Comparison of ENCODE assay signal across 20 cellular contexts in the genomic region with DNA sequence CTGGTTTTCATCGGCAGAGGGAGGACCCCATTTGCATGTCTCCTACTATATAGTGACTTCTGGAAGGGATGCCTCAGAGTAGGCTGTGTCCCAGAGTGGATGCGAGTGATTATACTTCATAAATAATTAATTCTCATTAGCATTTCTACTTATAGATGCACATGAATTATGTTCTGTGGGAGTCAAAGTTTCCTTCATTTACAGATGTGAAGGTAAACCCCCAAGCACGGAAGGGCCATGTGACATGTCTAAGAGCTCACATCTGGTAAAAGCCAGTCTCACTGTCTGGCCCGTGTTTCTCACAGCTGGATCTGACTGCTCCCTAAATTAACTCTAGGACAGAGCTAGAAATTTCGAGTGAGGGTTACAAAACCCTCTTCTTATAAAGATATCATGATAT.
DNase-seq lines count a peak whose midpoint lies in the region; ATAC-seq, FAIRE-seq and TF ChIP-seq lines count a peak whose summit lies in the region.
"Had no signal": no experiment of that assay in that cellular context is flagged by ENCODE, and none has a peak within 500 bp of the region (broad histone marks: within the 10 kb centered on the region; RNA-seq: fewer than 3 reads in every experiment).

No MANE protein-coding gene starts in this region.

- CTCF ChIA-PET in Caco-2 (lab: Charles Lee) (no interaction called here), GM12878 (lab: Yijun Ruan, JAX) (interaction anchor here (1.0 kb wide), 1 partner anchor 66 kb away, joined by 3 read pairs; no protein-coding TSS in a partner anchor)

- H3K4me3 ChIP-seq in Caco-2 (ENCODE audit: low read depth, low read length) (no peak overlapping the region), GM12878 (no peak overlapping the region)
- H3K4me3 ChIP-seq: A549; BLaER1 treated with 17β-estradiol and CSF1 and Interleukin-3, amounts not matched to agents 10 nM and 100 nM had no signal

- intact Hi-C loops in Caco-2 (cut with micrococcal nuclease; ENCODE audit: unreplicated experiment) (no loop called here), GM12878 (cut with micrococcal nuclease; ENCODE audit: unreplicated experiment) (loop anchor here (5.0 kb wide), 1 partner anchor 349 kb away; no protein-coding TSS in a partner anchor)

- no peak overlapping the region for H3K4me3 Mint-ChIP-seq in Caco-2 (ENCODE audit: unreplicated experiment)
- no peak overlapping the region for H3K4me3 Mint-ChIP-seq in stimulated activated naive B cell treated with anti-CD40 and anti-IgM and Interleukin-4, amounts not matched to agents 10 μg/mL and 1 μg/mL and 100 μg/mL, for 72 hours
- no peak overlapping the region for H3K4me3 Mint-ChIP-seq in HFFc6
- H3K4me3 Mint-ChIP-seq: B cell; CD4-positive, alpha-beta T cell; CD8-positive, alpha-beta T cell had no signal

- H3K27ac ChIP-seq in KOPT-K1 (ENCODE audit: low read depth, low read length, poor library complexity, severe bottlenecking) (peak overlapping the region; percentile 63), GM12878 (ENCODE audit: control insufficient read depth, insufficient read depth) (no peak overlapping the region)
- H3K27ac ChIP-seq: 22Rv1; A549; BLaER1 treated with 17β-estradiol and CSF1 and Interleukin-3, amounts not matched to agents 10 nM and 100 nM; C4-2B had no signal

- POLR2A ChIA-PET in Caco-2 (lab: Charles Lee): no interaction called here
- POLR2A ChIA-PET in GM12878 (lab: Charles Lee): no interaction called here

- FAIRE-seq in GM12878 (lab: Jason Lieb, UNC): no peak
- FAIRE-seq: A549, GM12891, GM19239 had no signal

- no peaks in the 10 kb centered on the region for H3K36me3 ChIP-seq in Caco-2 (ENCODE audit: control insufficient read depth, insufficient read depth, low read length)
- H3K36me3 ChIP-seq in KOPT-K1 (ENCODE audit: insufficient read depth, low read length): peaks cover 11% of the 10 kb centered on the region; the same call in 1 of the 2 replicates
- no peaks in the 10 kb centered on the region for H3K36me3 ChIP-seq in GM12878 (ENCODE audit: control insufficient read depth in 2 of 2, insufficient read depth in 2 of 2, low read length in 1 of 2)
- H3K36me3 ChIP-seq: BLaER1 treated with 17β-estradiol and CSF1 and Interleukin-3, amounts not matched to agents 10 nM and 100 nM had no signal

- H4K20me1 ChIP-seq in GM12878 (ENCODE audit: control insufficient read depth, insufficient read depth): no peaks in the 10 kb centered on the region
- H4K20me1 ChIP-seq: BLaER1 treated with 17β-estradiol and CSF1 and Interleukin-3, amounts not matched to agents 10 nM and 100 nM had no signal

- in situ Hi-C loops in GM12878 (cut with MboI): no loop called here

- H3K79me2 ChIP-seq in GM12878 (ENCODE audit: control insufficient read depth, insufficient read depth, low read length): no peaks in the 10 kb centered on the region

- RAD21 ChIA-PET in GM12878 (lab: Charles Lee; ENCODE audit: unreplicated experiment): interaction anchor here (0.6 kb wide), 1 partner anchor 349 kb away, joined by 4 read pairs; no protein-coding TSS in a partner anchor

- TF ChIP-seq EP300 in GM12878 (IDR thresholded peaks at IDR 0.05; ENCODE audit: borderline replicate concordance in 1 of 2, control insufficient read depth in 1 of 2, low read depth in 2 of 2, low read length in 2 of 2): no peak

- H3K4me1 Mint-ChIP-seq in Caco-2 (ENCODE audit: low read depth, unreplicated experiment) (peaks cover 31% of the 10 kb centered on the region), HFFc6 (ENCODE audit: low read depth) (no peaks in the 10 kb centered on the region)
- peaks cover 0 to 2% of the 10 kb centered on the region in 2 donors for H3K4me1 Mint-ChIP-seq in stimulated activated naive B cell treated with anti-CD40 and anti-IgM and Interleukin-4, amounts not matched to agents 10 μg/mL and 1 μg/mL and 100 μg/mL, for 72 hours
- H3K4me1 Mint-ChIP-seq: B cell had no signal

- no peak for DNase-seq in Caco-2
- no peak for DNase-seq in GM12878 (ENCODE audit: low read depth, low spot score)
- DNase-seq in stimulated activated naive B cell treated with anti-CD40 and anti-IgM and Interleukin-4, amounts not matched to agents 10 μg/mL and 1 μg/mL and 100 μg/mL, for 72 hours: no peak
- no peak for DNase-seq in activated gamma-delta T cell (lab: John Stamatoyannopoulos, UW)
- no peak for DNase-seq in HFFc6
- DNase-seq in DMS114 treated with DMSO at 0.1 percent for 48 hours (lab: John Stamatoyannopoulos, UW; ENCODE audit: unreplicated experiment): no peak
- DNase-seq: AML-193; CD4-positive, alpha-beta T cell; CD8-positive, alpha-beta T cell; DMS 273 treated with DMSO at 0.1 percent for 48 hours; DMS79 treated with DMSO at 0.1 percent for 48 hours; EL had no signal

- 26% methylated on average over 5 of the region's 5 CpGs for WGBS in GM12878 (ENCODE audit: insufficient coverage, insufficient replicate concordance, low lambda C conversion rate, missing lambda C conversion rate)

- H3K4me1 ChIP-seq in Caco-2 (peaks cover 39% of the 10 kb centered on the region), GM12878 (ENCODE audit: control insufficient read depth, insufficient read depth, low read length) (no peaks in the 10 kb centered on the region)
- H3K4me1 ChIP-seq: A549 had no signal

- H3K9me3 Mint-ChIP-seq in Caco-2 (ENCODE audit: unreplicated experiment) (peaks cover 10% of the 10 kb centered on the region), HFFc6 (peaks cover 76% of the 10 kb centered on the region)
- no peaks in the 10 kb centered on the region for H3K9me3 Mint-ChIP-seq in stimulated activated naive B cell treated with anti-CD40 and anti-IgM and Interleukin-4, amounts not matched to agents 10 μg/mL and 1 μg/mL and 100 μg/mL, for 72 hours
- H3K9me3 Mint-ChIP-seq: CD4-positive, alpha-beta T cell; CD8-positive, alpha-beta T cell had no signal

- no peak overlapping the region for H3K4me2 ChIP-seq in GM12878 (ENCODE audit: control insufficient read depth, insufficient read depth)
- H3K4me2 ChIP-seq: A549 had no signal

- H3K27me3 Mint-ChIP-seq in Caco-2 (ENCODE audit: insufficient read depth, unreplicated experiment): no peaks in the 10 kb centered on the region
- H3K27me3 Mint-ChIP-seq in stimulated activated naive B cell treated with anti-CD40 and anti-IgM and Interleukin-4, amounts not matched to agents 10 μg/mL and 1 μg/mL and 100 μg/mL, for 72 hours: peaks cover 4 to 10% of the 10 kb centered on the region in 2 donors
- no peaks in the 10 kb centered on the region for H3K27me3 Mint-ChIP-seq in HFFc6 (ENCODE audit: insufficient read depth)
- H3K27me3 Mint-ChIP-seq: CD4-positive, alpha-beta T cell had no signal

- no peak overlapping the region for H2AFZ ChIP-seq in GM12878 (ENCODE audit: control insufficient read depth, low read depth, low read length)

- H3K27me3 ChIP-seq in Caco-2 (replicated peaks; ENCODE audit: control insufficient read depth, insufficient read depth, low read length) (no peaks in the 10 kb centered on the region), GM12878 (replicated peaks in 1 of 2; ENCODE audit: control insufficient read depth in 2 of 2, insufficient read depth in 2 of 2, low read length in 1 of 2) (no peaks in the 10 kb centered on the region; a peak in 1 of 4 replicates)
- H3K27me3 ChIP-seq: BLaER1 treated with 17β-estradiol and CSF1 and Interleukin-3, amounts not matched to agents 10 nM and 100 nM had no signal

- BruUV-seq in Caco-2 (replicated peaks; lab: Mats Ljungman, UMichigan): no TSS peak
- BruUV-seq in GM12878 (replicated peaks; lab: Mats Ljungman, UMichigan): no TSS peak

- peak; percentile 82 for ATAC-seq in GM12878
- no peak for ATAC-seq in stimulated activated naive B cell treated with anti-CD40 and anti-IgM and Interleukin-4, amounts not matched to agents 10 μg/mL and 1 μg/mL and 100 μg/mL, for 72 hours (replicated peaks)
- ATAC-seq: CD8-positive, alpha-beta T cell had no signal

- H3K36me3 Mint-ChIP-seq in Caco-2 (ENCODE audit: insufficient read depth, unreplicated experiment) (peaks cover 23% of the 10 kb centered on the region), HFFc6 (ENCODE audit: low read depth) (peaks cover 5% of the 10 kb centered on the region; the same call in 1 of the 2 replicates)
- no peaks in the 10 kb centered on the region for H3K36me3 Mint-ChIP-seq in stimulated activated naive B cell treated with anti-CD40 and anti-IgM and Interleukin-4, amounts not matched to agents 10 μg/mL and 1 μg/mL and 100 μg/mL, for 72 hours
- H3K36me3 Mint-ChIP-seq: CD8-positive, alpha-beta T cell had no signal

- SMC1A ChIA-PET in GM12878 (lab: Charles Lee; ENCODE audit: uncharacterized antibody, unreplicated experiment): no interaction called here

- TF ChIP-seq RAD21 in GM12878 (IDR thresholded peaks at IDR 0.05; ENCODE audit: insufficient read depth, low read depth, low read length): no peak

- TF ChIP-seq POLR2A in GM12878 (IDR thresholded peaks at IDR 0.05; ENCODE audit: low read depth, low read length): no peak

- H3K27ac Mint-ChIP-seq in Caco-2 (ENCODE audit: unreplicated experiment): peak overlapping the region; percentile 75
- peak overlapping the region; percentile 20 for H3K27ac Mint-ChIP-seq in stimulated activated naive B cell treated with anti-CD40 and anti-IgM and Interleukin-4, amounts not matched to agents 10 μg/mL and 1 μg/mL and 100 μg/mL, for 72 hours
- no peak overlapping the region for H3K27ac Mint-ChIP-seq in HFFc6
- H3K27ac Mint-ChIP-seq: B cell; CD4-positive, alpha-beta T cell; CD8-positive, alpha-beta T cell had no signal

- H3K9me3 ChIP-seq in Caco-2 (peaks cover 6% of the 10 kb centered on the region; the same call in 1 of the 2 replicates), KOPT-K1 (ENCODE audit: insufficient read depth, low read length, poor library complexity, severe bottlenecking) (no peaks in the 10 kb centered on the region), GM12878 (replicated peaks; ENCODE audit: control insufficient read depth, insufficient read depth, low read length) (no peaks in the 10 kb centered on the region)
- H3K9me3 ChIP-seq: A549; BLaER1 treated with 17β-estradiol and CSF1 and Interleukin-3, amounts not matched to agents 10 nM and 100 nM had no signal

- H3K9ac ChIP-seq in GM12878 (ENCODE audit: control insufficient read depth, insufficient read depth, low read length): no peak overlapping the region
- H3K9ac ChIP-seq: BLaER1 treated with 17β-estradiol and CSF1 and Interleukin-3, amounts not matched to agents 10 nM and 100 nM had no signal

- TF ChIP-seq CTCF in Caco-2 (IDR thresholded peaks at IDR 0.05; ENCODE audit: insufficient read depth in 1 of 2, low read depth in 1 of 2, low read length in 1 of 2, severe bottlenecking in 1 of 2, unreplicated experiment in 1 of 2): no peak
- no peak for TF ChIP-seq CTCF in GM12878 (IDR thresholded peaks at IDR 0.05 in 2 of 3, conservative IDR thresholded peaks at IDR 0.05 in 1 of 3; ENCODE audit: control insufficient read depth in 2 of 3, extremely low read depth in 1 of 3, insufficient read depth in 1 of 3, low read depth in 3 of 3, low read length in 3 of 3)
- no peak for TF ChIP-seq CTCF in HFFc6 (IDR thresholded peaks at IDR 0.05)

TF ChIP-seq in GM12878, 131 proteins besides CTCF, POLR2A, EP300 and RAD21:
- TF ChIP-seq NBN (IDR thresholded peaks at IDR 0.05) (no peak), NR2C2 (IDR thresholded peaks at IDR 0.05; ENCODE audit: borderline replicate concordance, control insufficient read depth, insufficient read length, low read depth) (no peak), FOXK2 (IDR thresholded peaks at IDR 0.05) (no peak)
TF ChIP-seq in GM12878: peak in this region for 0.
